8 cellular contexts compared by ENCODE assay signal in the genomic region with DNA sequence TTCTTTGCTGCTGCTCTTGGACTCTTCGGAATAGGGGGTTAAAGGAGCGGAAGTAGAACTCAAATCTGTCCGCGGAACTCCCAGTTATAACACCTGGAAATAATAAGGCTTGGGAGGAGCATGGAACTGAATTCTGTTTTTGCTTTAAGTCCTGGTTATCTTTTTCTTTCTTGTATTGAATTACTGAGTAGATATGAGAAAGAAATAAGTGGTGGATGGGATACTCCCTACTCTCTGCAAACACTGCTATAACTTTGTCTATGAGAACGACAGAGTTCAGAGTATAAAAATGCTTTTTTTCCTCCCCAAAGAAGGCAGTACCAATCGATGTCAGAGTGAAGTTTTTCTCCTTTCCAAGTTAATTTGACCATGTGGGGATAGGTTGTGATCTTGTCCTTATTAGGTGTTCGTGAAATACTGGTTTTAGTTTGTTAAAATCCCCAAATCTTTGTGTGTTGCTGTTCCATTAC. TPM values are rescaled to one million over a fixed set of nuclear protein-coding genes. Genes with fewer than 3 reads are reported as not detected.
A peak's percentile ranks its signal among the peaks of the same experiment; 100 is the strongest.
DNase-seq lines count a peak whose midpoint lies in the region; ATAC-seq and TF ChIP-seq lines count a peak whose summit lies in the region.

No MANE protein-coding gene starts in this region.

- H3K9me3 ChIP-seq in left ventricle myocardium inferior (replicated peaks) (peaks cover 3% of the 10 kb centered on the region), OCI-LY3 (ENCODE audit: insufficient read depth, low read length) (no peaks in the 10 kb centered on the region; the same call in 1 of the 2 replicates), lower lobe of right lung (no peaks in the 10 kb centered on the region)

- peaks cover 87% of the 10 kb centered on the region for H3K79me2 ChIP-seq in OCI-LY3 (ENCODE audit: low read length)

- H2AFZ ChIP-seq in OCI-LY3 (ENCODE audit: low read depth, low read length): no peak overlapping the region

- TF ChIP-seq CTCF in left ventricle myocardium inferior (IDR thresholded peaks at IDR 0.05; ENCODE audit: borderline replicate concordance) (no peak), OCI-LY3 (IDR thresholded peaks at IDR 0.05; ENCODE audit: low read depth, low read length) (no peak), lower lobe of right lung (IDR thresholded peaks at IDR 0.05) (no peak)

- H3K27me3 ChIP-seq in left ventricle myocardium inferior (ENCODE audit: low read depth) (no peaks in the 10 kb centered on the region), OCI-LY3 (ENCODE audit: low read depth, low read length) (no peaks in the 10 kb centered on the region), lower lobe of right lung (ENCODE audit: low read depth) (no peaks in the 10 kb centered on the region)

- H3K27ac ChIP-seq in left ventricle myocardium inferior (replicated peaks) (peak overlapping the region; percentile 99), OCI-LY3 (ENCODE audit: low read length) (peak overlapping the region; percentile 95), lower lobe of right lung (peak overlapping the region; percentile 97), urinary bladder (ENCODE audit: low read depth) (peak overlapping the region; percentile 41)

- ATAC-seq in lower lobe of right lung (no peak), HG03025 (IDR thresholded peaks at IDR 0.05; ENCODE audit: low FRiP score, unreplicated experiment) (no peak), HG03280 (IDR thresholded peaks at IDR 0.05; ENCODE audit: unreplicated experiment) (no peak)

- peaks cover 50% of the 10 kb centered on the region for H4K20me1 ChIP-seq in OCI-LY3 (ENCODE audit: insufficient read depth, low read length)

- under 1% methylated on average over 7 of the region's 7 CpGs for WGBS in urinary bladder

- intact Hi-C loops in left ventricle myocardium inferior (cut with micrococcal nuclease): loop anchor here (10.0 kb wide), 1 partner anchor 65 kb away; no protein-coding TSS in a partner anchor
- intact Hi-C loops in cardiac septum (cut with DNase I): no loop called here
- intact Hi-C loops in lower lobe of right lung (cut with DNase I): no loop called here

- DNase-seq in left ventricle myocardium inferior (no peak), cardiac septum (ENCODE audit: low spot score) (no peak), cerebellum (ENCODE audit: low spot score) (peak; percentile 2), lower lobe of right lung (no peak)

- H3K4me2 ChIP-seq in OCI-LY3 (ENCODE audit: low read length): peak overlapping the region; percentile 93

- H3K4me3 ChIP-seq in left ventricle myocardium inferior (peak overlapping the region; percentile 98), OCI-LY3 (ENCODE audit: low read length) (peak overlapping the region; percentile 90), lower lobe of right lung (peak overlapping the region; percentile 96), urinary bladder (ENCODE audit: low read depth, low read length) (peak overlapping the region; percentile 87)

- H3K4me1 ChIP-seq in left ventricle myocardium inferior (peaks cover 81% of the 10 kb centered on the region), OCI-LY3 (ENCODE audit: low read length) (peaks cover 53% of the 10 kb centered on the region), lower lobe of right lung (peaks cover 64% of the 10 kb centered on the region), urinary bladder (ENCODE audit: insufficient read depth) (peaks cover 1% of the 10 kb centered on the region)

- H3K36me3 ChIP-seq in left ventricle myocardium inferior: no peaks in the 10 kb centered on the region
- H3K36me3 ChIP-seq in OCI-LY3 (replicated peaks; ENCODE audit: low read depth, low read length): peaks cover 15% of the 10 kb centered on the region
- H3K36me3 ChIP-seq in lower lobe of right lung: no peaks in the 10 kb centered on the region
- no peaks in the 10 kb centered on the region for H3K36me3 ChIP-seq in urinary bladder (ENCODE audit: insufficient read depth)

- H3K9ac ChIP-seq in OCI-LY3 (ENCODE audit: low read length): peak overlapping the region; percentile 98

RNA-seq across cellular contexts. Expression of gene RIC1, which starts 1.2 kb away (rescaled TPM):
- total RNA-seq in left ventricle myocardium inferior (7.1 TPM), cardiac septum (9.3 TPM), cerebellum (33.8 TPM), lower lobe of right lung (20.5 TPM), urinary bladder (55.5 TPM)
- polyA plus RNA-seq in urinary bladder: 12.9 TPM

Comparison
In these comparisons a context has a peak if more than half of its experiments do, and no peak if none do; other contexts are left out.
1. H3K27ac ChIP-seq: peak in every context shown above with its lines; median percentile 99 in left ventricle myocardium inferior; 97 in lower lobe of right lung; 95 in OCI-LY3; 41 in urinary bladder.